8 cellular contexts compared by ENCODE assay signal in genomic region chrX:51395807-51396728, GRCh38.
DNase-seq lines count a peak whose midpoint lies in the region; ATAC-seq lines count a peak whose summit lies in the region.

No MANE protein-coding gene starts in this region.

- peaks cover 37% of the 10 kb centered on the region for H3K4me1 Mint-ChIP-seq in activated naive CD8-positive, alpha-beta T cell treated with anti-CD3 and anti-CD28 coated beads, Interleukin-2, amount 50 U/mL, for 24 hours

- peaks cover 5% of the 10 kb centered on the region for H3K9me3 Mint-ChIP-seq in activated naive CD8-positive, alpha-beta T cell treated with anti-CD3 and anti-CD28 coated beads, Interleukin-2, amount 50 U/mL, for 24 hours

- H3K27me3 Mint-ChIP-seq in activated naive CD8-positive, alpha-beta T cell treated with anti-CD3 and anti-CD28 coated beads, Interleukin-2, amount 50 U/mL, for 24 hours, result no peaks in the 10 kb centered on the region

- DNase-seq in DMS53 (lab: John Stamatoyannopoulos, UW) (peak; percentile 87), RPMI8226 (peak; percentile 8), iPS-NIHi11 (ENCODE audit: low spot score) (peak; percentile 33), 8988T (no peak)
- DNase-seq in activated naive CD8-positive, alpha-beta T cell treated with anti-CD3 and anti-CD28 coated beads, Interleukin-2, amount 50 U/mL, for 24 hours, result peak; percentile 46
- DNase-seq in stimulated activated CD4-positive, alpha-beta T cell treated with anti-CD3 and anti-CD28 coated beads, Interleukin-2, amount 100 ng/mL, for 4 hours (ENCODE audit: low read depth), result peak; percentile 40

- H3K36me3 Mint-ChIP-seq in activated naive CD8-positive, alpha-beta T cell treated with anti-CD3 and anti-CD28 coated beads, Interleukin-2, amount 50 U/mL, for 24 hours (ENCODE audit: low read depth), result peaks cover 5% of the 10 kb centered on the region

- H3K27ac Mint-ChIP-seq in activated naive CD8-positive, alpha-beta T cell treated with anti-CD3 and anti-CD28 coated beads, Interleukin-2, amount 50 U/mL, for 24 hours, result peak overlapping the region; percentile 85

- ATAC-seq in activated naive CD8-positive, alpha-beta T cell treated with anti-CD3 and anti-CD28 coated beads, Interleukin-2, amount 50 U/mL, for 24 hours, result peak; percentile 69
- ATAC-seq in GM21576 (IDR thresholded peaks at IDR 0.05; ENCODE audit: unreplicated experiment) (no peak), GM21526 (IDR thresholded peaks at IDR 0.05; ENCODE audit: low FRiP score, unreplicated experiment) (no peak)

- peak overlapping the region; percentile 84 for H3K4me3 Mint-ChIP-seq in activated naive CD8-positive, alpha-beta T cell treated with anti-CD3 and anti-CD28 coated beads, Interleukin-2, amount 50 U/mL, for 24 hours
